Comparison of ENCODE assay signal across 21 cellular contexts in genomic region chr21:33659550-33659949, GRCh38.
"Had no signal": no experiment of that assay in that cellular context is flagged by ENCODE, and none has a peak within 500 bp of the region (broad histone marks: within the 10 kb centered on the region; RNA-seq: fewer than 3 reads in every experiment).

No MANE protein-coding gene starts in this region.

- H3K4me1 Mint-ChIP-seq: activated B cell treated with CpG ODN at 0.5 μM for 24 hours; central memory CD8-positive, alpha-beta T cell; immature natural killer cell had no signal

- FAIRE-seq: pancreas, TTC549 had no signal

- H3K27ac Mint-ChIP-seq: activated B cell treated with CpG ODN at 0.5 μM for 24 hours; activated CD4-positive, alpha-beta memory T cell treated with anti-CD3 and anti-CD28 coated beads for 36 hours; activated naive CD8-positive, alpha-beta T cell treated with anti-CD3 and anti-CD28 coated beads, Interleukin-2, amount 10 ng/mL, durations not matched to agents 7 days and 5 days; immature natural killer cell; mesothelial cell of epicardium; natural killer cell treated with Interleukin-12 subunit alpha and Interleukin-12 subunit beta and Interleukin-15 and Interleukin-18, amount 100 ng/mL, for 72 hours; T-helper 2 cell treated with Interferon-gamma antibody and Interleukin-4, amounts not matched to agents 5 μg/mL and 100 μg/mL, for 36 hours had no signal

- ATAC-seq: heart right ventricle; lower lobe of right lung; natural killer cell treated with Interleukin-12 subunit alpha and Interleukin-12 subunit beta and Interleukin-15 and Interleukin-18, amount 100 ng/mL, for 72 hours; pancreas had no signal

- H3K27ac ChIP-seq: colonic mucosa, esophagus muscularis mucosa, neutrophil, pancreas, vagina had no signal

- H3K36me3 ChIP-seq: colonic mucosa, esophagus muscularis mucosa, heart right ventricle, lower lobe of right lung, neutrophil, pancreas, tibial nerve, vagina had no signal

- H3K36me3 Mint-ChIP-seq: natural killer cell treated with Interleukin-12 subunit alpha and Interleukin-12 subunit beta and Interleukin-15 and Interleukin-18, amount 100 ng/mL, for 72 hours had no signal

- H3K27me3 ChIP-seq: colonic mucosa, esophagus muscularis mucosa, heart right ventricle, neutrophil, pancreas, tibial nerve, vagina had no signal

- H3K9me3 ChIP-seq: colonic mucosa, esophagus muscularis mucosa, lower lobe of right lung, neutrophil, pancreas, tibial nerve, vagina had no signal

- DNase-seq: activated B cell treated with CpG ODN at 0.5 μM for 24 hours; activated CD4-positive, alpha-beta memory T cell treated with anti-CD3 and anti-CD28 coated beads for 36 hours; activated CD4-positive, alpha-beta T cell treated with anti-CD3 and anti-CD28 coated beads for 4 hours; activated naive CD8-positive, alpha-beta T cell treated with anti-CD3 and anti-CD28 coated beads, Interleukin-2, amount 10 ng/mL, durations not matched to agents 7 days and 5 days; colonic mucosa; heart right ventricle; immature natural killer cell; lower lobe of right lung; pancreas; stimulated activated CD8-positive, alpha-beta memory T cell treated with anti-CD3 and anti-CD28 coated beads, Interleukin-4, amount 100 ng/mL, for 48 hours; stimulated activated naive CD4-positive, alpha-beta T cell had no signal

- H3K27me3 Mint-ChIP-seq: brain had no signal

- H3K9me3 Mint-ChIP-seq: activated B cell treated with CpG ODN at 0.5 μM for 24 hours; activated CD4-positive, alpha-beta memory T cell treated with anti-CD3 and anti-CD28 coated beads for 36 hours; activated naive CD8-positive, alpha-beta T cell treated with anti-CD3 and anti-CD28 coated beads, Interleukin-2, amount 10 ng/mL, durations not matched to agents 7 days and 5 days; central memory CD8-positive, alpha-beta T cell; immature natural killer cell; natural killer cell treated with Interleukin-12 subunit alpha and Interleukin-12 subunit beta and Interleukin-15 and Interleukin-18, amount 100 ng/mL, for 72 hours; T-helper 2 cell treated with Interferon-gamma antibody and Interleukin-4, amounts not matched to agents 5 μg/mL and 100 μg/mL, for 36 hours had no signal

- H3K4me3 ChIP-seq: colonic mucosa, esophagus muscularis mucosa, heart right ventricle, lower lobe of right lung, pancreas, tibial nerve, vagina had no signal

- H3K4me3 Mint-ChIP-seq: activated B cell treated with CpG ODN at 0.5 μM for 24 hours; activated CD4-positive, alpha-beta memory T cell treated with anti-CD3 and anti-CD28 coated beads for 36 hours; activated naive CD8-positive, alpha-beta T cell treated with anti-CD3 and anti-CD28 coated beads, Interleukin-2, amount 10 ng/mL, durations not matched to agents 7 days and 5 days; central memory CD8-positive, alpha-beta T cell; immature natural killer cell; mesothelial cell of epicardium; natural killer cell treated with Interleukin-12 subunit alpha and Interleukin-12 subunit beta and Interleukin-15 and Interleukin-18, amount 100 ng/mL, for 72 hours; T-helper 2 cell treated with Interferon-gamma antibody and Interleukin-4, amounts not matched to agents 5 μg/mL and 100 μg/mL, for 36 hours had no signal
